Comparison of ENCODE assay signal across 8 cellular contexts in the genomic region with DNA sequence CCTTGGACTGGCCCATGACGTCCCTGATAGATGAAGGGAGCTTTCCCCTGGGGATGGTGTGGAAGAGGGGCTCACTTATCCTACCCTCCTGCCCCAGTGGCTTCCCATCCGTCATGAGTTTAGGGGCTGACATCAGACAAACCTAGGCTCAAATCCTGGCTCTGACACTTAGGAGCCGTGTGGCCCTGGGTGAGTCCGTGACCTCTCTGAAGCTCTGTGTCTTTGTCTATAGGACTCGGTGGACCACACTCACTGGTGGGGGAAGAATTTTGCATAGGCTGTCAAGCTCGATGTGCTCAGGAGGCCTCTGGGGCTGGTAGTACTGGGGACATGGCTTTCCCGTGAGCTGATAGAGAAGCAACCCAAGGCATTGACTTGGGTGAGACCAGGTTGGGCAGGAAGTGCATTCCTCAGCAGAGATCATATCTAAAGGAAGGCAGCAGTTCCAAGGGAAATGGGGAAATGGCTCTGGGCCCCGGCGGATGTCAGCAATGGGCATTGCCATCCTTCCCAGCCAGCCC. TPM values are rescaled to one million over a fixed set of nuclear protein-coding genes. Genes with fewer than 3 reads are reported as not detected.
DNase-seq lines count a peak whose midpoint lies in the region; ATAC-seq and TF ChIP-seq lines count a peak whose summit lies in the region.

No MANE protein-coding gene starts in this region.

- H3K9me3 ChIP-seq in iPS-18c (ENCODE audit: control insufficient read depth, insufficient read depth, low read length) (no peaks in the 10 kb centered on the region), thoracic aorta (no peaks in the 10 kb centered on the region)

- H3K4me3 Mint-ChIP-seq in activated CD8-positive, alpha-beta T cell treated with anti-CD3 and anti-CD28 coated beads, Interleukin-2, amount 10 ng/mL, durations not matched to agents 7 days and 5 days = peak overlapping the region; percentile 94

- H3K4me3 ChIP-seq in iPS-18c (ENCODE audit: insufficient read depth, low read depth, low read length) (0 out of 2 replicates have a peak overlapping the region, but pooled peaks have one; percentile 9), thoracic aorta (peak overlapping the region; percentile 93)

- H3K27me3 ChIP-seq in thoracic aorta (replicated peaks; ENCODE audit: insufficient read depth) = no peaks in the 10 kb centered on the region

- H3K27ac Mint-ChIP-seq in activated CD8-positive, alpha-beta T cell treated with anti-CD3 and anti-CD28 coated beads, Interleukin-2, amount 10 ng/mL, durations not matched to agents 7 days and 5 days = peak overlapping the region; percentile 100

- H3K27ac ChIP-seq in 22Rv1 = peak overlapping the region; percentile 65
- H3K27ac ChIP-seq in thoracic aorta = peak overlapping the region; percentile 97 to 98

- POLR2A ChIA-PET in activated CD8-positive, alpha-beta T cell treated with anti-CD3 and anti-CD28 coated beads, Interleukin-2, amount 10 ng/mL, durations not matched to agents 7 days and 5 days (lab: Charles Lee) = interaction anchor here (0.6 to 3.8 kb wide), 19 partner anchors 7 to 199 kb away, joined by 3 to 35 read pairs (median 5); a partner anchor contains a TSS

- no peaks in the 10 kb centered on the region for H3K36me3 ChIP-seq in thoracic aorta

- TF ChIP-seq CTCF in 22Rv1 (IDR thresholded peaks at IDR 0.05) (no peak), thoracic aorta (IDR thresholded peaks at IDR 0.05) (no peak)

- DNase-seq in activated CD8-positive, alpha-beta T cell treated with anti-CD3 and anti-CD28 coated beads, Interleukin-2, amount 10 ng/mL, durations not matched to agents 7 days and 5 days = peak; percentile 34
- DNase-seq in thoracic aorta (ENCODE audit: low spot score) = no peak
- DNase-seq in H4 (ENCODE audit: low spot score) = no peak
- DNase-seq in ecto neural progenitor cell (ENCODE audit: low spot score) = no peak

- H3K9me3 Mint-ChIP-seq in activated CD8-positive, alpha-beta T cell treated with anti-CD3 and anti-CD28 coated beads, Interleukin-2, amount 10 ng/mL, durations not matched to agents 7 days and 5 days (ENCODE audit: insufficient read depth) = no peaks in the 10 kb centered on the region

- CTCF ChIA-PET in activated CD8-positive, alpha-beta T cell treated with anti-CD3 and anti-CD28 coated beads, Interleukin-2, amount 10 ng/mL, durations not matched to agents 7 days and 5 days (lab: Charles Lee) = interaction anchor here (0.9 to 6.5 kb wide), 9 partner anchors 9 to 113 kb away, joined by 3 to 70 read pairs (median 3); a partner anchor contains a TSS

- ATAC-seq in GM21447 (IDR thresholded peaks at IDR 0.05; ENCODE audit: unreplicated experiment) = peak; percentile 19
- no peak for ATAC-seq in activated CD8-positive, alpha-beta T cell treated with anti-CD3 and anti-CD28 coated beads, Interleukin-2, amount 10 ng/mL, durations not matched to agents 7 days and 5 days
- no peak for ATAC-seq in thoracic aorta (ENCODE audit: insufficient number of reproducible peaks, low FRiP score, low read depth)
- ATAC-seq in GM21381 (IDR thresholded peaks at IDR 0.05; ENCODE audit: unreplicated experiment) = no peak

- peaks cover 16% of the 10 kb centered on the region for H3K36me3 Mint-ChIP-seq in activated CD8-positive, alpha-beta T cell treated with anti-CD3 and anti-CD28 coated beads, Interleukin-2, amount 10 ng/mL, durations not matched to agents 7 days and 5 days (ENCODE audit: low read depth)

- H3K27me3 Mint-ChIP-seq in activated CD8-positive, alpha-beta T cell treated with anti-CD3 and anti-CD28 coated beads, Interleukin-2, amount 10 ng/mL, durations not matched to agents 7 days and 5 days (ENCODE audit: low read depth) = peaks cover 5% of the 10 kb centered on the region

- peaks cover 16 to 31% of the 10 kb centered on the region in 2 donors for H3K4me1 ChIP-seq in thoracic aorta (ENCODE audit: control insufficient read depth in 1 of 2, low read depth in 2 of 2)

- H3K4me1 Mint-ChIP-seq in activated CD8-positive, alpha-beta T cell treated with anti-CD3 and anti-CD28 coated beads, Interleukin-2, amount 10 ng/mL, durations not matched to agents 7 days and 5 days (ENCODE audit: low read depth) = peaks cover 26% of the 10 kb centered on the region

RNA-seq across cellular contexts. Expression of a gene that starts 17.4 kb away (rescaled TPM):
- total RNA-seq in activated CD8-positive, alpha-beta T cell treated with anti-CD3 and anti-CD28 coated beads, Interleukin-2, amount 10 ng/mL, durations not matched to agents 7 days and 5 days = not detected
- 1 to 10 TPM in 1 of 2 donors, not detected in 1; 2.3 TPM for total RNA-seq in thoracic aorta
- total RNA-seq in H4 (2014; rRNA removed; shearing (Covaris generic)) = 7.8 and 14.8 TPM in 2 replicates

RNA-seq across cellular contexts. Expression of a gene that starts 20.8 kb away (rescaled TPM):
- 100 to 1,000 TPM; 112 to 121 TPM for total RNA-seq in activated CD8-positive, alpha-beta T cell treated with anti-CD3 and anti-CD28 coated beads, Interleukin-2, amount 10 ng/mL, durations not matched to agents 7 days and 5 days
- 100 to 1,000 TPM; 105 to 748 TPM for total RNA-seq in thoracic aorta
- 9.9 and 11.8 TPM in 2 replicates for total RNA-seq in H4 (2014; rRNA removed; shearing (Covaris generic))

RNA-seq across cellular contexts. Expression of a gene that starts 35.7 kb away (rescaled TPM):
- total RNA-seq in activated CD8-positive, alpha-beta T cell treated with anti-CD3 and anti-CD28 coated beads, Interleukin-2, amount 10 ng/mL, durations not matched to agents 7 days and 5 days = 10 to 100 TPM; 86.0 to 88.7 TPM
- total RNA-seq in thoracic aorta = 10 to 100 TPM; 16.2 to 21.0 TPM
- 3.2 and 5.2 TPM in 2 replicates for total RNA-seq in H4 (2014; rRNA removed; shearing (Covaris generic))

RNA-seq across cellular contexts. Expression of a gene that starts 38.7 kb away (rescaled TPM):
- 10 to 100 TPM; 64.0 to 72.8 TPM for total RNA-seq in activated CD8-positive, alpha-beta T cell treated with anti-CD3 and anti-CD28 coated beads, Interleukin-2, amount 10 ng/mL, durations not matched to agents 7 days and 5 days
- total RNA-seq in thoracic aorta = 10 to 100 TPM; 14.4 to 37.7 TPM
- total RNA-seq in H4 (2014; rRNA removed; shearing (Covaris generic)) = 7.7 and 8.3 TPM in 2 replicates

RNA-seq across cellular contexts. Expression of a gene that starts 49.6 kb away (rescaled TPM):
- total RNA-seq in activated CD8-positive, alpha-beta T cell treated with anti-CD3 and anti-CD28 coated beads, Interleukin-2, amount 10 ng/mL, durations not matched to agents 7 days and 5 days = 100 to 1,000 TPM; 407 to 408 TPM
- 100 to 1,000 TPM; 114 to 196 TPM for total RNA-seq in thoracic aorta
- 107 and 109 TPM in 2 replicates for total RNA-seq in H4 (2014; rRNA removed; shearing (Covaris generic))
